In genomic region chr7:93148135-93148534, GRCh38 we compare ENCODE assay signal across 2 cellular contexts.
TF ChIP-seq lines count a peak whose summit lies in the region.

TSS of gene SAMD9L (minus strand) at chr7:93148385. CDS start at chr7:93135971, 12,414 bp downstream.

TF ChIP-seq in liver, 16 proteins besides CTCF, POLR2A, EP300 and RAD21 (continued from another document):
- no peak for TF ChIP-seq EGR1 (IDR thresholded peaks at IDR 0.05; ENCODE audit: low read depth in 2 of 2)
- TF ChIP-seq ZBTB33 (IDR thresholded peaks at IDR 0.05) = no peak
- no peak for TF ChIP-seq REST (IDR thresholded peaks at IDR 0.05)
- no peak for TF ChIP-seq GABPA (IDR thresholded peaks at IDR 0.05 in 1 of 2, conservative IDR thresholded peaks at IDR 0.05 in 1 of 2)
- no peak for TF ChIP-seq MAX (IDR thresholded peaks at IDR 0.05)
- no peak for TF ChIP-seq NR2F2 (IDR thresholded peaks at IDR 0.05)
- no peak for TF ChIP-seq HNF4A (conservative IDR thresholded peaks at IDR 0.05)
- TF ChIP-seq ATF3 (IDR thresholded peaks at IDR 0.05) = no peak
- no peak for TF ChIP-seq HNF4G (IDR thresholded peaks at IDR 0.05)
- TF ChIP-seq RXRA (IDR thresholded peaks at IDR 0.05) = no peak
- TF ChIP-seq FOXA1 (IDR thresholded peaks at IDR 0.05) = no peak
- no peak for TF ChIP-seq SP1 (IDR thresholded peaks at IDR 0.05)

TF ChIP-seq in HepG2, 621 proteins besides CTCF, POLR2A, EP300 and RAD21 (continued from another document):
- no peak for TF ChIP-seq AHDC1 (CRISPR knock-in tag; IDR thresholded peaks at IDR 0.05; ENCODE audit: borderline replicate concordance)
- no peak for TF ChIP-seq ZNF574 (CRISPR knock-in tag; IDR thresholded peaks at IDR 0.05)
- no peak for TF ChIP-seq ZFP36L1 (CRISPR knock-in tag; IDR thresholded peaks at IDR 0.05)
- TF ChIP-seq KDM4B (CRISPR knock-in tag; IDR thresholded peaks at IDR 0.05) = no peak
- no peak for TF ChIP-seq JDP2 (CRISPR knock-in tag; IDR thresholded peaks at IDR 0.05; ENCODE audit: borderline replicate concordance)
- TF ChIP-seq ZKSCAN5 (CRISPR knock-in tag; IDR thresholded peaks at IDR 0.05) = no peak
- no peak for TF ChIP-seq ZNF275 (CRISPR knock-in tag; IDR thresholded peaks at IDR 0.05; ENCODE audit: borderline replicate concordance)
- no peak for TF ChIP-seq RFXANK (CRISPR knock-in tag; IDR thresholded peaks at IDR 0.05)
- no peak for TF ChIP-seq ZNF18 (CRISPR knock-in tag; IDR thresholded peaks at IDR 0.05; ENCODE audit: insufficient replicate concordance)
- TF ChIP-seq NRL (CRISPR knock-in tag; IDR thresholded peaks at IDR 0.05; ENCODE audit: borderline replicate concordance) = no peak
- TF ChIP-seq THAP11 (CRISPR knock-in tag; IDR thresholded peaks at IDR 0.05) = no peak
